Comparison of ENCODE assay signal across 21 cellular contexts in genomic region chr5:1729641-1730486, GRCh38.
DNase-seq lines count a peak whose midpoint lies in the region; ATAC-seq and TF ChIP-seq lines count a peak whose summit lies in the region.
"Had no signal": no experiment of that assay in that cellular context is flagged by ENCODE, and none has a peak within 500 bp of the region (broad histone marks: within the 10 kb centered on the region; RNA-seq: fewer than 3 reads in every experiment).

No MANE protein-coding gene starts in this region.

- H3K79me2 ChIP-seq in SK-N-SH (ENCODE audit: insufficient read depth), result no peaks in the 10 kb centered on the region

- no peaks in the 10 kb centered on the region for H3K9me3 ChIP-seq in SK-N-SH
- H3K9me3 ChIP-seq in HEK293 (ENCODE audit: control insufficient read depth, insufficient read depth, low read depth, low read length), result no peaks in the 10 kb centered on the region
- H3K9me3 ChIP-seq: BE2C had no signal

- no peak for TF ChIP-seq CTCF in SK-N-SH (IDR thresholded peaks at IDR 0.05)
- no peak for TF ChIP-seq CTCF in HEK293 (tag by site-specific recombination; IDR thresholded peaks at IDR 0.05)
- TF ChIP-seq CTCF in lower leg skin (IDR thresholded peaks at IDR 0.05), result no peak

- no peak overlapping the region for H3K4me2 ChIP-seq in SK-N-SH
- H3K4me2 ChIP-seq: neural progenitor cell, PC-9 had no signal

- H2AFZ ChIP-seq in SK-N-SH (ENCODE audit: low read depth), result no peak overlapping the region
- H2AFZ ChIP-seq: GM23248, neural progenitor cell, PC-9 had no signal

- CTCF ChIA-PET in SK-N-SH (lab: Yijun Ruan, JAX) (interaction anchor here (1.0 kb wide), 1 partner anchor 9 kb away, joined by 5 read pairs; no protein-coding TSS in a partner anchor), HEK293 (lab: Yijun Ruan, JAX) (interaction anchor here (0.6 to 1.3 kb wide), 2 partner anchors 9 to 563 kb away, joined by 3 to 5 read pairs; no protein-coding TSS in a partner anchor)

- H3K27ac ChIP-seq in SK-N-SH (ENCODE audit: low read depth in 2 of 2, low read length in 1 of 2) (no peak overlapping the region), HEK293 (ENCODE audit: extremely low read depth, low read depth, low read length) (no peak overlapping the region)
- H3K27ac ChIP-seq: 22Rv1, GM23248, neural progenitor cell, PC-9 had no signal

- H3K4me3 ChIP-seq in SK-N-SH (ENCODE audit: low read depth in 2 of 2, low read length in 1 of 2), result no peak overlapping the region
- H3K4me3 ChIP-seq in HEK293 (ENCODE audit: low read depth, low read length), result no peak overlapping the region
- H3K4me3 ChIP-seq in lower leg skin (ENCODE audit: low read depth, poor library complexity, severe bottlenecking), result no peak overlapping the region
- H3K4me3 ChIP-seq: GM23248, neural progenitor cell, PC-9 had no signal

- no peaks in the 10 kb centered on the region for H3K9me2 ChIP-seq in SK-N-SH

- no peaks in the 10 kb centered on the region for H3F3A ChIP-seq in SK-N-SH (replicated peaks; ENCODE audit: insufficient read depth)

- no peak for TF ChIP-seq RAD21 in SK-N-SH (IDR thresholded peaks at IDR 0.05; ENCODE audit: low read length)

- 11% methylated on average over 25 of the region's 40 CpGs for WGBS in SK-N-SH (ENCODE audit: low lambda C conversion rate)
- WGBS in lower leg skin, 2 donors, result 85 to 88% methylated on average over 33 to 40 of the region's 40 CpGs

- POLR2A ChIA-PET in SK-N-SH (lab: Yijun Ruan, JAX), result no interaction called here
- POLR2A ChIA-PET in HEK293 (lab: Yijun Ruan, JAX), result no interaction called here

- TF ChIP-seq POLR2A in lower leg skin (IDR thresholded peaks at IDR 0.05), result no peak

- H4K20me1 ChIP-seq in SK-N-SH (ENCODE audit: insufficient read depth), result no peaks in the 10 kb centered on the region

- intact Hi-C loops in lower leg skin (cut with DNase I; ENCODE audit: low total_unique reads), result no loop called here

- no peak for TF ChIP-seq EP300 in SK-N-SH (IDR thresholded peaks at IDR 0.05; ENCODE audit: borderline replicate concordance in 1 of 2, low read depth in 1 of 2, low read length in 1 of 2)

- H3K27me3 ChIP-seq in SK-N-SH (ENCODE audit: insufficient read depth), result peaks cover 74% of the 10 kb centered on the region

- H3K9ac ChIP-seq in SK-N-SH, result no peak overlapping the region
- H3K9ac ChIP-seq: GM23248, neural progenitor cell had no signal

- H3K4me1 ChIP-seq in SK-N-SH (ENCODE audit: control insufficient read depth in 1 of 2, insufficient read depth in 2 of 2, low read depth in 1 of 2, low read length in 1 of 2) (no peaks in the 10 kb centered on the region), HEK293 (ENCODE audit: control insufficient read depth, insufficient read depth, low read length) (no peaks in the 10 kb centered on the region)
- H3K4me1 ChIP-seq: BE2C, neural progenitor cell had no signal

- DNase-seq in SK-N-SH (peak; percentile 57), lower leg skin (ENCODE audit: low spot score in 2 of 2) (peak; percentile 8 to 64), NCI-H526 (lab: John Stamatoyannopoulos, UW) (no peak), NCI-H146 (lab: John Stamatoyannopoulos, UW) (no peak)
- DNase-seq in stimulated activated CD8-positive, alpha-beta memory T cell treated with anti-CD3 and anti-CD28 coated beads, Interleukin-4, amount 100 ng/mL, for 48 hours, result peak; percentile 13
- DNase-seq: activated CD4-positive, alpha-beta T cell treated with anti-CD3 and anti-CD28 coated beads for 48 hours; BE2C; effector CD4-positive, alpha-beta T cell; GM23248; immature natural killer cell; IMR-90; mesendoderm; MM.1S; NCI-H2107; stimulated activated CD4-positive, alpha-beta T cell treated with anti-CD3 and anti-CD28 coated beads, Interleukin-2, amount 100 ng/mL, for 24 hours had no signal

- H3K36me3 ChIP-seq in SK-N-SH (replicated peaks in 1 of 2; ENCODE audit: control insufficient read depth in 1 of 2, insufficient read depth in 2 of 2, low read length in 1 of 2), result no peaks in the 10 kb centered on the region
- H3K36me3 ChIP-seq in HEK293 (ENCODE audit: control insufficient read depth in 2 of 2, insufficient read depth in 1 of 2, low read length in 2 of 2), result no peaks in the 10 kb centered on the region
- H3K36me3 ChIP-seq: BE2C, neural progenitor cell had no signal

- ATAC-seq in SK-N-SH treated with all-trans-retinoic acid at 6 μM for 48 hours (no peak), HG03139 (IDR thresholded peaks at IDR 0.05; ENCODE audit: unreplicated experiment) (no peak)

TF ChIP-seq in SK-N-SH, 30 proteins besides CTCF, POLR2A, EP300 and RAD21:
- TF ChIP-seq GABPA (IDR thresholded peaks at IDR 0.05; ENCODE audit: low read depth) (no peak), FOXJ3 (CRISPR knock-in tag; IDR thresholded peaks at IDR 0.05) (no peak), RFX5 (IDR thresholded peaks at IDR 0.05; ENCODE audit: low read length) (no peak), YY1 (IDR thresholded peaks at IDR 0.05; ENCODE audit: low read depth) (no peak), RCOR1 (IDR thresholded peaks at IDR 0.05; ENCODE audit: low read length) (no peak), MXI1 (IDR thresholded peaks at IDR 0.05; ENCODE audit: low read depth, low read length) (no peak), NFIC (IDR thresholded peaks at IDR 0.05; ENCODE audit: borderline replicate concordance) (no peak), SMC3 (IDR thresholded peaks at IDR 0.05; ENCODE audit: low read depth, low read length) (no peak)

TF ChIP-seq in SK-N-SH treated with all-trans-retinoic acid at 6 μM for 48 hours, 23 proteins besides CTCF, POLR2A, EP300 and RAD21 (continues in another document):
- no peak for TF ChIP-seq CSDC2 (CRISPR knock-in tag; IDR thresholded peaks at IDR 0.05)
- TF ChIP-seq ZFP3 (CRISPR knock-in tag; IDR thresholded peaks at IDR 0.05), result no peak
- no peak for TF ChIP-seq SNAI2 (CRISPR knock-in tag; IDR thresholded peaks at IDR 0.05)
- no peak for TF ChIP-seq ISL1 (CRISPR knock-in tag; IDR thresholded peaks at IDR 0.05)
- TF ChIP-seq GLIS3 (CRISPR knock-in tag; IDR thresholded peaks at IDR 0.05), result no peak
- TF ChIP-seq TCF4 (CRISPR knock-in tag; IDR thresholded peaks at IDR 0.05; ENCODE audit: borderline replicate concordance), result no peak
- no peak for TF ChIP-seq ZC3H10 (CRISPR knock-in tag; IDR thresholded peaks at IDR 0.05)
- no peak for TF ChIP-seq ZFP30 (CRISPR knock-in tag; IDR thresholded peaks at IDR 0.05)
- TF ChIP-seq ZNF565 (CRISPR knock-in tag; conservative IDR thresholded peaks at IDR 0.05; ENCODE audit: low read depth), result no peak
- TF ChIP-seq ZNF8 (CRISPR knock-in tag; IDR thresholded peaks at IDR 0.05), result no peak
- no peak for TF ChIP-seq PATZ1 (CRISPR knock-in tag; IDR thresholded peaks at IDR 0.05; ENCODE audit: borderline replicate concordance)

TF ChIP-seq in HEK293, 187 proteins besides CTCF, POLR2A, EP300 and RAD21:
- TF ChIP-seq KLF17 (tag by site-specific recombination; IDR thresholded peaks at IDR 0.05) (peak; percentile 48; the same call in 1 of the 2 replicates), KLF7 (tag by site-specific recombination; IDR thresholded peaks at IDR 0.05; ENCODE audit: borderline replicate concordance) (no peak)
TF ChIP-seq in HEK293: peak in this region for 1.

Comparison
In these comparisons a context has a peak if more than half of its experiments do, and no peak if none do; other contexts are left out.
1. DNase-seq: peak in SK-N-SH (single experiment), lower leg skin (2 of 2) and stimulated activated CD8-positive, alpha-beta memory T cell treated with anti-CD3 and anti-CD28 coated beads, Interleukin-4, amount 100 ng/mL, for 48 hours (single experiment); none in NCI-H526 (0 of 2) and NCI-H146 (single experiment).